In the genomic region with DNA sequence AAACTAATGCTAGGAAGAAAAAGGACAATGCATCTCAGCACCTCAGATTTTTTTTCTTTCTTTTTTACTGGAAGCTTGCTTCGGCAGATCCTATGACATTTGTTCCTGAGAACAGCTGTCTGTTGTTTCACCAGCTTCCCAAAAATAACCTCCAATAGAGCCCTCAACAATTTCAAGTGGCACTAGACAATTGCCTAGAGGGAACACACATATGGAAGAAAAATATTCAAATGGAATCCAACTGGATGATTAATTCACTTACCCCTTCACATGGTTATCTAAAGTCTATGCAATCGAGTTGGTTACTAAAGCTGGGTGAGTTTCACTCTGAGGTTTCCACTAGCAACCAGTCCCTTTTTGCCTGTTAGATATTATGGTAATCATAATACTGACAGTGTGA, we compare ENCODE assay signal across 19 cellular contexts. TPM values are rescaled to one million over a fixed set of nuclear protein-coding genes. Genes with fewer than 3 reads are reported as not detected.
DNase-seq lines count a peak whose midpoint lies in the region; ATAC-seq and FAIRE-seq lines count a peak whose summit lies in the region.
"Had no signal": no experiment of that assay in that cellular context is flagged by ENCODE, and none has a peak within 500 bp of the region (broad histone marks: within the 10 kb centered on the region; RNA-seq: fewer than 3 reads in every experiment).

A gene with protein sequence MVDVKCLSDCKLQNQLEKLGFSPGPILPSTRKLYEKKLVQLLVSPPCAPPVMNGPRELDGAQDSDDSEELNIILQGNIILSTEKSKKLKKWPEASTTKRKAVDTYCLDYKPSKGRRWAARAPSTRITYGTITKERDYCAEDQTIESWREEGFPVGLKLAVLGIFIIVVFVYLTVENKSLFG (minus strand): TSS at position 329 of the 400 bp plus-strand sequence. CDS start 1,520 bp downstream, outside the sequence.

- no peak within 1 kb of the TSS for H3K4me3 ChIP-seq in GM23248
- peak within 1 kb of the TSS; percentile 5; the same call in 1 of the 2 replicates for H3K4me3 ChIP-seq in SK-N-MC
- H3K4me3 ChIP-seq: SJSA1, spleen had no signal

- no peaks in the 10 kb centered on the region for H3K4me1 ChIP-seq in GM23248 (ENCODE audit: insufficient read depth)
- H3K4me1 ChIP-seq: SJSA1, spleen had no signal

- H2AFZ ChIP-seq in GM23248 = no peak within 1 kb of the TSS

- no peaks in the 10 kb centered on the region for H4K20me1 ChIP-seq in GM23248 (ENCODE audit: insufficient read depth)

- H3K9ac ChIP-seq in GM23248 (no peak within 1 kb of the TSS), SK-N-MC (ENCODE audit: insufficient read length) (no peak within 1 kb of the TSS)

- H3K9me2 ChIP-seq in GM23248 (ENCODE audit: insufficient read depth) = no peaks in the 10 kb centered on the region

- H3K4me2 ChIP-seq in GM23248 (ENCODE audit: unreplicated experiment) = no peak within 1 kb of the TSS

- in situ Hi-C loops in GM23248 (cut with MboI) = no loop called here

- H3K27me3 ChIP-seq in GM23248 (replicated peaks; ENCODE audit: insufficient read depth) = peaks cover 80% of the 10 kb centered on the region

- H3F3A ChIP-seq in GM23248 (ENCODE audit: insufficient read depth) = no peaks in the 10 kb centered on the region

- H3K9me3 ChIP-seq in GM23248 (ENCODE audit: low read depth) (no peaks in the 10 kb centered on the region), SK-N-MC (ENCODE audit: low read depth, low read length) (no peaks in the 10 kb centered on the region)
- H3K9me3 ChIP-seq: SJSA1, spleen had no signal

- ATAC-seq in HG02970 (IDR thresholded peaks at IDR 0.05; ENCODE audit: low FRiP score, unreplicated experiment) (no peak), HG03565 (IDR thresholded peaks at IDR 0.05; ENCODE audit: unreplicated experiment) (no peak), GM18870 (IDR thresholded peaks at IDR 0.05; ENCODE audit: unreplicated experiment) (no peak)
- ATAC-seq: activated T-cell treated with anti-CD3 and anti-CD28 coated beads, Interleukin-2, amount 50 U/mL, for 72 hours had no signal

- DNase-seq in GM23248 (peak; percentile 24), NCI-H187 treated with DMSO at 0.1 percent for 48 hours (lab: John Stamatoyannopoulos, UW) (peak; percentile 95), SK-N-MC (ENCODE audit: low read depth, low spot score) (no peak), RKO (ENCODE audit: low spot score) (no peak)
- DNase-seq: activated T-cell treated with anti-CD3 and anti-CD28 coated beads, Interleukin-2, amount 50 U/mL, for 72 hours; amniotic stem cell; DMS 273 treated with DMSO at 0.1 percent for 48 hours; GOT3; kidney; NCI-H1048; spleen had no signal

- 11 to 25% methylated on average over 2 of the region's 2 CpGs for WGBS in GM23248 (ENCODE audit: low coverage in 1 of 2, low lambda C conversion rate in 2 of 2, missing lambda C conversion rate in 2 of 2), 2 experiments

- no peak within 1 kb of the TSS for H3K27ac ChIP-seq in GM23248
- no peak within 1 kb of the TSS for H3K27ac ChIP-seq in SK-N-MC
- H3K27ac ChIP-seq: SJSA1, spleen had no signal

- H3K79me2 ChIP-seq in GM23248 (ENCODE audit: insufficient read depth) = no peaks in the 10 kb centered on the region

- FAIRE-seq in islet of Langerhans (lab: Jason Lieb, UNC) = peak; percentile 98
- FAIRE-seq: endothelial cell of umbilical vein, kidney, urothelium cell line had no signal

- H3K36me3 ChIP-seq in GM23248 (ENCODE audit: low read depth) (no peaks in the 10 kb centered on the region), SK-N-MC (ENCODE audit: insufficient read depth, low read length) (no peaks in the 10 kb centered on the region)
- H3K36me3 ChIP-seq: SJSA1, spleen had no signal

RNA-seq across cellular contexts. Expression of the gene that starts here (rescaled TPM):
- not detected in 2 replicates for total RNA-seq in GM23248 (2014; rRNA removed; shearing (Covaris generic))
- polyA plus RNA-seq in GM23248 (2016; fragmentation: Nextera tagmentation; extraction: Ambion mirVana) = not detected in 2 replicates
- total RNA-seq: endothelial cell of umbilical vein, SJSA1, spleen had no signal
- polyA plus RNA-seq: endothelial cell of umbilical vein, IgD-negative memory B cell, spleen had no signal

Comparison
In these comparisons a context has a peak if more than half of its experiments do, and no peak if none do; other contexts are left out.
1. Peak in DNase-seq in GM23248; RNA of the gene not detected or under 1 TPM.